ENCODE assay signal across 9 cellular contexts in genomic region chr20:37081717-37082289, GRCh38. TPM values are rescaled to one million over a fixed set of nuclear protein-coding genes. Genes with fewer than 3 reads are reported as not detected.
DNase-seq lines count a peak whose midpoint lies in the region; ATAC-seq, FAIRE-seq and TF ChIP-seq lines count a peak whose summit lies in the region.
"Had no signal": no experiment of that assay in that cellular context is flagged by ENCODE, and none has a peak within 500 bp of the region (broad histone marks: within the 10 kb centered on the region; RNA-seq: fewer than 3 reads in every experiment).

No MANE protein-coding gene starts in this region.

- TF ChIP-seq CTCF in GM06990 (IDR thresholded peaks at IDR 0.05; ENCODE audit: insufficient read depth, low read length, poor library complexity, severe bottlenecking) = peak; percentile 78
- peak; percentile 86 for TF ChIP-seq CTCF in OCI-LY3 (IDR thresholded peaks at IDR 0.05; ENCODE audit: low read depth, low read length)
- peak; percentile 21 for TF ChIP-seq CTCF in bronchial epithelial cell (IDR thresholded peaks at IDR 0.05; ENCODE audit: insufficient read depth, low read length, severe bottlenecking)
- peak; percentile 48 for TF ChIP-seq CTCF in neural crest cell (conservative IDR thresholded peaks at IDR 0.05)

- no peak overlapping the region for H2AFZ ChIP-seq in OCI-LY3 (ENCODE audit: low read depth, low read length)

- H3K36me3 ChIP-seq in GM06990 (ENCODE audit: control insufficient read depth, insufficient read depth, low read length) (no peaks in the 10 kb centered on the region), OCI-LY3 (replicated peaks; ENCODE audit: low read depth, low read length) (peaks cover 70% of the 10 kb centered on the region), bronchial epithelial cell (ENCODE audit: control insufficient read depth, insufficient read depth, low read length) (no peaks in the 10 kb centered on the region)

- H3K4me1 Mint-ChIP-seq in neural crest cell = peaks cover 4% of the 10 kb centered on the region

- no peaks in the 10 kb centered on the region for H3K27me3 ChIP-seq in GM06990 (replicated peaks; ENCODE audit: control insufficient read depth, insufficient read depth, low read length)
- H3K27me3 ChIP-seq in OCI-LY3 (ENCODE audit: low read depth, low read length) = no peaks in the 10 kb centered on the region
- no peaks in the 10 kb centered on the region for H3K27me3 ChIP-seq in bronchial epithelial cell (ENCODE audit: control insufficient read depth, insufficient read depth, low read length)

- peaks cover 80% of the 10 kb centered on the region for H3K79me2 ChIP-seq in OCI-LY3 (ENCODE audit: low read length)

- no peak for DNase-seq in GM06990 (ENCODE audit: extremely low read depth, insufficient read length)
- no peak for DNase-seq in bronchial epithelial cell (ENCODE audit: low read depth)
- peak; percentile 6 for DNase-seq in neural crest cell (ENCODE audit: low read depth, low spot score)
- DNase-seq in cerebellum (ENCODE audit: low spot score) = no peak
- DNase-seq in AG08396 (ENCODE audit: low spot score) = no peak

- no peaks in the 10 kb centered on the region for H3K27me3 Mint-ChIP-seq in neural crest cell (ENCODE audit: low read depth)

- no peaks in the 10 kb centered on the region for H3K4me1 ChIP-seq in OCI-LY3 (ENCODE audit: low read length)

- H3K4me2 ChIP-seq in OCI-LY3 (ENCODE audit: low read length) = no peak overlapping the region

- peaks cover 15% of the 10 kb centered on the region for H3K36me3 Mint-ChIP-seq in neural crest cell (ENCODE audit: low read depth)

- no peak for ATAC-seq in GM21515 (IDR thresholded peaks at IDR 0.05; ENCODE audit: unreplicated experiment)
- ATAC-seq in GM18502 (IDR thresholded peaks at IDR 0.05; ENCODE audit: poor library complexity, unreplicated experiment) = no peak

- no peaks in the 10 kb centered on the region for H3K9me3 Mint-ChIP-seq in neural crest cell

- no peak overlapping the region for H3K27ac Mint-ChIP-seq in neural crest cell (ENCODE audit: unreplicated experiment)

- H3K4me3 Mint-ChIP-seq in neural crest cell = no peak overlapping the region

- H3K27ac ChIP-seq in OCI-LY3 (ENCODE audit: low read length) = no peak overlapping the region

- H3K4me3 ChIP-seq in GM06990 (replicated peaks; ENCODE audit: low read depth, low read length) = no peak overlapping the region
- H3K4me3 ChIP-seq in OCI-LY3 (ENCODE audit: low read length) = no peak overlapping the region
- H3K4me3 ChIP-seq in bronchial epithelial cell (ENCODE audit: low read depth, low read length) = no peak overlapping the region

- H3K9ac ChIP-seq in OCI-LY3 (ENCODE audit: low read length) = no peak overlapping the region

- H4K20me1 ChIP-seq in OCI-LY3 (ENCODE audit: insufficient read depth, low read length) = peaks cover 26% of the 10 kb centered on the region; the same call in 1 of the 2 replicates

- no peak for FAIRE-seq in bronchial epithelial cell (lab: Jason Lieb, UNC)
- FAIRE-seq: islet of Langerhans had no signal

- no peaks in the 10 kb centered on the region for H3K9me3 ChIP-seq in OCI-LY3 (ENCODE audit: insufficient read depth, low read length)

RNA-seq across cellular contexts. Expression of gene RBL1, which starts 14.0 kb away (rescaled TPM):
- 2.7 and 3.2 TPM in 2 replicates for total RNA-seq in bronchial epithelial cell
- 25.6 and 27.2 TPM in 2 replicates for total RNA-seq in neural crest cell
- 19.7 TPM for total RNA-seq in cerebellum

Comparison
In these comparisons a context has a peak if more than half of its experiments do, and no peak if none do; other contexts are left out.
1. CTCF ChIP-seq: peak in every context shown above with its lines; median percentile 86 in OCI-LY3; 78 in GM06990; 48 in neural crest cell; 21 in bronchial epithelial cell.